ENCODE assay signal across 8 cellular contexts in genomic region chr9:17063535-17064135, GRCh38.
DNase-seq lines count a peak whose midpoint lies in the region; ATAC-seq, FAIRE-seq and TF ChIP-seq lines count a peak whose summit lies in the region.

No MANE protein-coding gene starts in this region.

- peak; percentile 88 for TF ChIP-seq CTCF in chondrocyte (IDR thresholded peaks at IDR 0.05)
- peak; percentile 11 for TF ChIP-seq CTCF in lung (IDR thresholded peaks at IDR 0.05; ENCODE audit: control extremely low read depth, extremely low read depth)

- H3K4me1 Mint-ChIP-seq in chondrocyte (ENCODE audit: low read depth) = no peaks in the 10 kb centered on the region

- DNase-seq in Caki2 (ENCODE audit: low read depth) (peak; percentile 28), GM19239 (ENCODE audit: insufficient read length, low spot score) (no peak), NCI-H774 (lab: John Stamatoyannopoulos, UW) (peak; percentile 61), chondrocyte (ENCODE audit: low spot score) (no peak), lung (ENCODE audit: low spot score) (no peak), cerebellar nuclear complex (lab: John Stamatoyannopoulos, UW) (no peak)
- DNase-seq in activated naive CD4-positive, alpha-beta T cell treated with Interleukin-2 at 50 U/mL for 16 hours = no peak

- H3K4me3 Mint-ChIP-seq in chondrocyte (ENCODE audit: unreplicated experiment) = no peak overlapping the region

- FAIRE-seq in GM19239 (lab: Jason Lieb, UNC) = peak; percentile 80

- WGBS in lung, 2 donors = 3% methylated on average over 2 of the region's 2 CpGs

- no peak overlapping the region for H3K27ac ChIP-seq in lung (ENCODE audit: low read depth in 1 of 2, low read length in 1 of 2)

- no peak overlapping the region for H3K4me3 ChIP-seq in lung

- H3K36me3 Mint-ChIP-seq in chondrocyte (ENCODE audit: low read depth) = no peaks in the 10 kb centered on the region

- peaks cover 0 to 2% of the 10 kb centered on the region in 2 donors for H3K9me3 ChIP-seq in lung (ENCODE audit: control insufficient read depth in 2 of 2, insufficient read depth in 1 of 2, low read length in 1 of 2)

- H3K27me3 ChIP-seq in lung (ENCODE audit: control insufficient read depth, insufficient read depth) = no peaks in the 10 kb centered on the region

- H3K9me3 Mint-ChIP-seq in chondrocyte (ENCODE audit: low read depth) = no peaks in the 10 kb centered on the region

- in situ Hi-C loops in Caki2 (cut with HindIII; ENCODE audit: low pct_unique_long_range_greater_than_20kb, low sequenced_read_pairs) = no loop called here

- no peaks in the 10 kb centered on the region for H3K4me1 ChIP-seq in lung (ENCODE audit: control insufficient read depth in 2 of 2, insufficient read depth in 2 of 2, low read length in 2 of 2)

- peak; percentile 65 for ATAC-seq in HG03520 (IDR thresholded peaks at IDR 0.05; ENCODE audit: unreplicated experiment)
- ATAC-seq in lung (ENCODE audit: insufficient read depth, low FRiP score) = peak; percentile 79

- H3K27me3 Mint-ChIP-seq in chondrocyte (ENCODE audit: low read depth) = peaks cover under 1% of the 10 kb centered on the region

- H3K36me3 ChIP-seq in lung (ENCODE audit: control insufficient read depth in 2 of 2, insufficient read depth in 2 of 2, low read length in 2 of 2) = no peaks in the 10 kb centered on the region

- no peak overlapping the region for H3K27ac Mint-ChIP-seq in chondrocyte (ENCODE audit: unreplicated experiment)

Comparison
In these comparisons a context has a peak if more than half of its experiments do, and no peak if none do; other contexts are left out.
1. DNase-seq: peak in Caki2 (single experiment) and NCI-H774 (single experiment); none in GM19239 (single experiment), chondrocyte (single experiment), lung (single experiment), cerebellar nuclear complex (0 of 2) and activated naive CD4-positive, alpha-beta T cell treated with Interleukin-2 at 50 U/mL for 16 hours (single experiment).